In genomic region chr17:77563439-77564102, GRCh38 we compare ENCODE assay signal across 17 cellular contexts.
DNase-seq lines count a peak whose midpoint lies in the region; ATAC-seq and TF ChIP-seq lines count a peak whose summit lies in the region.
"Had no signal": no experiment of that assay in that cellular context is flagged by ENCODE, and none has a peak within 500 bp of the region (broad histone marks: within the 10 kb centered on the region; RNA-seq: fewer than 3 reads in every experiment).

No MANE protein-coding gene starts in this region.

- no peaks in the 10 kb centered on the region for H3K27me3 ChIP-seq in BLaER1 treated with 17β-estradiol and CSF1 and Interleukin-3, amounts not matched to agents 10 nM and 100 nM
- H3K27me3 ChIP-seq in osteoblast (ENCODE audit: insufficient read depth, low read length) = peaks cover 14% of the 10 kb centered on the region
- H3K27me3 ChIP-seq: Peyer's patch had no signal

- peaks cover 0 to 7% (median 0%) of the 10 kb centered on the region in 11 experiments; a peak in 1 of 22 replicates for H3K36me3 ChIP-seq in BLaER1 treated with 17β-estradiol and CSF1 and Interleukin-3, amounts not matched to agents 10 nM and 100 nM
- H3K36me3 ChIP-seq in HEK293 (ENCODE audit: control insufficient read depth in 2 of 2, insufficient read depth in 1 of 2, low read length in 2 of 2) (no peaks in the 10 kb centered on the region), osteoblast (ENCODE audit: insufficient read depth, low read length) (no peaks in the 10 kb centered on the region)
- H3K36me3 ChIP-seq: Peyer's patch, SJSA1 had no signal

- DNase-seq in chondrocyte (ENCODE audit: low spot score) (peak; percentile 65), osteoblast (ENCODE audit: insufficient read length, low spot score, missing footprints) (peak; percentile 38), NCI-H1417 treated with DMSO at 0.1 percent for 48 hours (lab: John Stamatoyannopoulos, UW) (no peak), T-cell (no peak)
- DNase-seq: CD4-positive, CD25-positive, alpha-beta regulatory T cell; DMS79; NCI-H1436 treated with DMSO at 0.1 percent for 48 hours; NCI-H1930; NCI-H2227 treated with DMSO at 0.1 percent for 48 hours; NCI-H510A; NCI-H748 treated with DMSO at 0.1 percent for 48 hours had no signal

- no peaks in the 10 kb centered on the region for H3K79me2 ChIP-seq in osteoblast (ENCODE audit: insufficient read depth, low read length)

- H3K4me1 ChIP-seq in BLaER1 treated with 17β-estradiol and CSF1 and Interleukin-3, amounts not matched to agents 10 nM and 100 nM = peaks cover 9 to 43% (median 36%) of the 10 kb centered on the region in 10 experiments; a peak in 18 of 20 replicates
- no peaks in the 10 kb centered on the region for H3K4me1 ChIP-seq in HEK293 (ENCODE audit: control insufficient read depth, insufficient read depth, low read length)
- no peaks in the 10 kb centered on the region for H3K4me1 ChIP-seq in osteoblast (ENCODE audit: insufficient read depth, low read length)
- H3K4me1 ChIP-seq: Peyer's patch had no signal

- H3K36me3 Mint-ChIP-seq in chondrocyte (ENCODE audit: low read depth) (peaks cover 2% of the 10 kb centered on the region), T-cell (no peaks in the 10 kb centered on the region)
- H3K36me3 Mint-ChIP-seq: CD4-positive, CD25-positive, alpha-beta regulatory T cell; IgD-negative memory B cell had no signal

- H3K27ac Mint-ChIP-seq in chondrocyte (ENCODE audit: unreplicated experiment) (no peak overlapping the region), T-cell (no peak overlapping the region)
- H3K27ac Mint-ChIP-seq: IgD-negative memory B cell had no signal

- CTCF ChIA-PET in HEK293 (lab: Yijun Ruan, JAX) (interaction anchor here (0.6 to 0.7 kb wide), 3 partner anchors 152 to 419 kb away, joined by 3 to 4 read pairs (median 3); no protein-coding TSS in a partner anchor), T-cell (lab: Charles Lee) (no interaction called here)

- POLR2A ChIA-PET in HEK293 (lab: Yijun Ruan, JAX) = interaction anchor here (0.6 to 1.0 kb wide), 2 partner anchors 9 to 395 kb away, joined by 4 read pairs; partner anchors contain the start of gene TNRC6C
- POLR2A ChIA-PET in T-cell (lab: Charles Lee) = no interaction called here

- H2AFZ ChIP-seq in osteoblast (ENCODE audit: low read length) = no peak overlapping the region

- TF ChIP-seq CTCF in HEK293 (tag by site-specific recombination; IDR thresholded peaks at IDR 0.05) = no peak
- no peak for TF ChIP-seq CTCF in chondrocyte (IDR thresholded peaks at IDR 0.05)
- TF ChIP-seq CTCF in osteoblast (IDR thresholded peaks at IDR 0.05; ENCODE audit: extremely low read depth, low read depth, low read length) = no peak

- H3K4me2 ChIP-seq in BLaER1 treated with 17β-estradiol and CSF1 and Interleukin-3, amounts not matched to agents 10 nM and 100 nM = peak overlapping the region in 9 of 11 experiments; percentile 18 to 73 (median 54); a peak in 16 of 22 replicates
- no peak overlapping the region for H3K4me2 ChIP-seq in osteoblast (ENCODE audit: insufficient read depth, low read length)

- ATAC-seq in T-cell (replicated peaks in 1 of 4) (no peak), HG02642 (IDR thresholded peaks at IDR 0.05; ENCODE audit: poor library complexity, unreplicated experiment) (no peak)

- H3K4me1 Mint-ChIP-seq in chondrocyte (ENCODE audit: low read depth) (no peaks in the 10 kb centered on the region), T-cell (no peaks in the 10 kb centered on the region)
- H3K4me1 Mint-ChIP-seq: CD4-positive, CD25-positive, alpha-beta regulatory T cell had no signal

- H3K4me3 Mint-ChIP-seq in chondrocyte (ENCODE audit: unreplicated experiment) (no peak overlapping the region), T-cell (no peak overlapping the region)
- H3K4me3 Mint-ChIP-seq: CD4-positive, CD25-positive, alpha-beta regulatory T cell; IgD-negative memory B cell had no signal

- H4K20me1 ChIP-seq in BLaER1 treated with 17β-estradiol and CSF1 and Interleukin-3, amounts not matched to agents 10 nM and 100 nM = no peaks in the 10 kb centered on the region
- H4K20me1 ChIP-seq in osteoblast (ENCODE audit: insufficient read depth, low read length) = no peaks in the 10 kb centered on the region

- 0 out of 22 replicates have a peak overlapping the region, but pooled peaks of 1 of the 11 experiments have one; percentile 16 for H3K27ac ChIP-seq in BLaER1 treated with 17β-estradiol and CSF1 and Interleukin-3, amounts not matched to agents 10 nM and 100 nM
- H3K27ac ChIP-seq in HEK293 (ENCODE audit: extremely low read depth, low read depth, low read length) = no peak overlapping the region
- no peak overlapping the region for H3K27ac ChIP-seq in osteoblast (ENCODE audit: low read depth, low read length)
- H3K27ac ChIP-seq: Peyer's patch, SJSA1 had no signal

- H3K9me3 Mint-ChIP-seq in chondrocyte (ENCODE audit: low read depth) = peaks cover 5% of the 10 kb centered on the region
- H3K9me3 Mint-ChIP-seq in T-cell = no peaks in the 10 kb centered on the region
- H3K9me3 Mint-ChIP-seq: CD4-positive, CD25-positive, alpha-beta regulatory T cell had no signal

- H3K9me3 ChIP-seq in BLaER1 treated with 17β-estradiol and CSF1 and Interleukin-3, amounts not matched to agents 10 nM and 100 nM (replicated peaks in 1 of 11) = peaks cover 0 to 13% (median 0%) of the 10 kb centered on the region in 11 experiments; a peak in 1 of 22 replicates
- H3K9me3 ChIP-seq in HEK293 (ENCODE audit: control insufficient read depth, insufficient read depth, low read depth, low read length) (no peaks in the 10 kb centered on the region), osteoblast (ENCODE audit: low read depth, low read length) (no peaks in the 10 kb centered on the region)
- H3K9me3 ChIP-seq: Peyer's patch, SJSA1 had no signal

- no peak overlapping the region for H3K4me3 ChIP-seq in BLaER1 treated with 17β-estradiol and CSF1 and Interleukin-3, amounts not matched to agents 10 nM and 100 nM
- H3K4me3 ChIP-seq in HEK293 (ENCODE audit: low read depth, low read length) = no peak overlapping the region
- H3K4me3 ChIP-seq in osteoblast (ENCODE audit: insufficient read depth, low read length) = no peak overlapping the region
- H3K4me3 ChIP-seq: Peyer's patch, SJSA1 had no signal

- H3K27me3 Mint-ChIP-seq in chondrocyte (ENCODE audit: low read depth) = peaks cover 45% of the 10 kb centered on the region
- H3K27me3 Mint-ChIP-seq in T-cell = peaks cover 6 to 9% of the 10 kb centered on the region in 2 donors

- 0 out of 22 replicates have a peak overlapping the region, but pooled peaks of 1 of the 11 experiments have one; percentile 5 for H3K9ac ChIP-seq in BLaER1 treated with 17β-estradiol and CSF1 and Interleukin-3, amounts not matched to agents 10 nM and 100 nM

TF ChIP-seq in HEK293, 187 proteins besides CTCF, POLR2A, EP300 and RAD21:
- TF ChIP-seq SP7 (tag by site-specific recombination; IDR thresholded peaks at IDR 0.05) (no peak), ZNF112 (tag by site-specific recombination; IDR thresholded peaks at IDR 0.05) (peak; percentile 98)

Comparison
In these comparisons a context has a peak if more than half of its experiments do, and no peak if none do; other contexts are left out.
1. DNase-seq: peak in chondrocyte (single experiment) and osteoblast (single experiment); none in NCI-H1417 treated with DMSO at 0.1 percent for 48 hours (single experiment) and T-cell (0 of 34).